In genomic region chr11:13008625-13009475, GRCh38 we compare ENCODE assay signal across 8 cellular contexts. TPM values are rescaled to one million over a fixed set of nuclear protein-coding genes. Genes with fewer than 3 reads are reported as not detected.
DNase-seq lines count a peak whose midpoint lies in the region; ATAC-seq, FAIRE-seq and TF ChIP-seq lines count a peak whose summit lies in the region.
"Had no signal": no experiment of that assay in that cellular context is flagged by ENCODE, and none has a peak within 500 bp of the region (broad histone marks: within the 10 kb centered on the region; RNA-seq: fewer than 3 reads in every experiment).

TSS of gene RASSF10 (plus strand) at chr11:13009316. CDS start at chr11:13009577, 261 bp downstream.

- H3K36me3 Mint-ChIP-seq in activated naive CD8-positive, alpha-beta T cell, result no peaks in the 10 kb centered on the region

- H3K9me3 Mint-ChIP-seq in activated naive CD8-positive, alpha-beta T cell (ENCODE audit: low read depth), result no peaks in the 10 kb centered on the region

- no peak for FAIRE-seq in GM12892 (lab: Jason Lieb, UNC)

- peaks cover 42% of the 10 kb centered on the region for H3K27me3 Mint-ChIP-seq in activated naive CD8-positive, alpha-beta T cell

- peak; percentile 62 for DNase-seq in NCI-H1048 (lab: John Stamatoyannopoulos, UW)
- peak; percentile 67 for DNase-seq in left ventricle myocardium superior
- peak; percentile 78 for DNase-seq in renal cortical epithelial cell (ENCODE audit: low read depth)
- no peak for DNase-seq in retina
- DNase-seq in GM12892 (ENCODE audit: insufficient read length), result no peak

- no peak for TF ChIP-seq POLR2A in GM12892 (IDR thresholded peaks at IDR 0.05; ENCODE audit: low read depth, low read length)

- ATAC-seq in GM18502 (IDR thresholded peaks at IDR 0.05; ENCODE audit: poor library complexity, unreplicated experiment) (peak; percentile 55), left ventricle myocardium superior (peak; percentile 92)
- ATAC-seq: Panc1 had no signal

- H3K27ac Mint-ChIP-seq in activated naive CD8-positive, alpha-beta T cell, result no peak within 1 kb of the TSS

- peaks cover 4% of the 10 kb centered on the region for H3K4me1 Mint-ChIP-seq in activated naive CD8-positive, alpha-beta T cell (ENCODE audit: low read depth)

- peak within 1 kb of the TSS; percentile 33 for H3K4me3 Mint-ChIP-seq in activated naive CD8-positive, alpha-beta T cell

- intact Hi-C loops in left ventricle myocardium superior (cut with micrococcal nuclease), result no loop called here

RNA-seq across cellular contexts. Expression of gene RASSF10, which starts in this region (rescaled TPM):
- 0.42 TPM for total RNA-seq in left ventricle myocardium superior
- total RNA-seq in renal cortical epithelial cell, result 2.6 and 13.2 TPM in 2 replicates
- not detected for polyA plus RNA-seq in GM12892 (2012; ENCODE audit: missing spikeins)

Comparison
In these comparisons a context has a peak if more than half of its experiments do, and no peak if none do; other contexts are left out.
1. Peak in DNase-seq and ATAC-seq in left ventricle myocardium superior; RNA of the gene not detected or under 1 TPM.
2. DNase-seq: peak in NCI-H1048 (single experiment) and renal cortical epithelial cell (single experiment); none in retina (single experiment) and GM12892 (single experiment).